Comparison of ENCODE assay signal across 26 cellular contexts in the genomic region with DNA sequence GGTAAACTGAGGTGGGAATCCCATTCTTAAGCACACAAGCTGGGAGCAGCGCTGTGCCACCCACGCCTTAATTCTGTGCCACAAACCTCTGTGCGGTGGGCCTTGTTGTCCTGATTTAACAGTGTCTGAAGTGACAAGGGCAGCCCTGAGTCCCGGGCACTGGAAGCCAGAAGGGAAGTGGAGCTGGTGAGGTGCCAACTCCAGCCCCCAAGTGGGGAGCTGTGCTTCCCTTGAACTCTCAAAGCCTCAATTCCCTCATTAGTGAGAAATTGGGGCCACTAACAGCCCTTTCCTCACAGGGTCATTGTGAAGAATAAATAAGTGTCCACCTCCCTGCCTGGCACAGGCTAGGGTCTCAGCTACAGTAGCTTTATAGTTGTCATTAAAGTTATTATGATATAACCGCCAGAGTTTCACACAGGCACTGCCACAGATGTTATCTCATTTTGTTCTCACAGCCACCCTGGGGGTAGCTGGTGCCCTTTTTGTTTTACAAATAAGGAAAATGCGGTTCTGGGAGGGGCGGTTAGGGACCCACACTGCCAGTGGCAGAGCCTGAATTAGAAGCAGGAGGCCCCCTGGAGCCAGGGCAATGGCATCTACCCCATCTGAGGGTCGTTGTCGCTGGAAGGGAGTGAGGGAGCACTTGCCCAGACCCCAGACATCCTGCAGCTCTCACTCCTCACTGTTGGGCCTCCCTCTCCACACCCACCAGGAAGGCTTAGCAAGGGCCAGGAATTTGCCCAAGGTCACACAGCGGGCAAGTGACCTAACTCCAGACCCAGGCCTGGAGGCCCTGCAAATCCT. TPM values are rescaled to one million over a fixed set of nuclear protein-coding genes. Genes with fewer than 3 reads are reported as not detected.
A peak's percentile ranks its signal among the peaks of the same experiment; 100 is the strongest.
DNase-seq lines count a peak whose midpoint lies in the region; ATAC-seq and TF ChIP-seq lines count a peak whose summit lies in the region.
"Had no signal": no experiment of that assay in that cellular context is flagged by ENCODE, and none has a peak within 500 bp of the region (broad histone marks: within the 10 kb centered on the region; RNA-seq: fewer than 3 reads in every experiment).

No MANE protein-coding gene starts in this region.

- H2BK120ac ChIP-seq in H9 (ENCODE audit: low read depth, low read length, poor library complexity, severe bottlenecking): no peak overlapping the region

- intact Hi-C loops in psoas muscle (cut with DNase I): no loop called here
- intact Hi-C loops in OCI-LY7 (cut with micrococcal nuclease; ENCODE audit: unreplicated experiment): no loop called here

- WGBS in H9 (ENCODE audit: extremely low coverage, insufficient read length, low lambda C conversion rate): no CpG with 5 or more reads among the region's 10 CpGs
- 36 to 43% (median 39%) methylated on average over 9 to 10 of the region's 10 CpGs for WGBS in psoas muscle, 3 donors

- H3K9me3 Mint-ChIP-seq in H9: peaks cover 3 to 5% of the 10 kb centered on the region in 2 experiments; a peak in 2 of 5 replicates
- no peaks in the 10 kb centered on the region for H3K9me3 Mint-ChIP-seq in natural killer cell treated with Interleukin-12 subunit alpha and Interleukin-12 subunit beta and Interleukin-15 and Interleukin-18, amount 100 ng/mL, for 72 hours

- H2AFZ ChIP-seq in DND-41 (ENCODE audit: low read depth, low read length) (no peak overlapping the region), H9 (ENCODE audit: low read length) (no peak overlapping the region), OCI-LY7 (ENCODE audit: low read length) (no peak overlapping the region)

- no peaks in the 10 kb centered on the region for H3K9me2 ChIP-seq in OCI-LY7 (ENCODE audit: insufficient read depth, low read length)

- no peaks in the 10 kb centered on the region for H3K79me1 ChIP-seq in H9 (ENCODE audit: insufficient read depth, low read depth, low read length, poor library complexity, severe bottlenecking)

- no peak overlapping the region for H4K91ac ChIP-seq in H9 (ENCODE audit: insufficient read length, low read depth, low read length)

- H4K20me1 ChIP-seq in DND-41 (ENCODE audit: insufficient read depth, low read length) (peaks cover 61% of the 10 kb centered on the region), H9 (ENCODE audit: control insufficient read depth, insufficient read depth, insufficient read length) (no peaks in the 10 kb centered on the region), OCI-LY7 (ENCODE audit: insufficient read depth, low read length) (no peaks in the 10 kb centered on the region)

- H3K56ac ChIP-seq in H9 (ENCODE audit: insufficient read length, low read depth, low read length): no peak overlapping the region

- H3K27me3 Mint-ChIP-seq in H9 (ENCODE audit: low read depth): peaks cover 98% of the 10 kb centered on the region
- peaks cover 41 to 52% of the 10 kb centered on the region in 2 donors for H3K27me3 Mint-ChIP-seq in natural killer cell treated with Interleukin-12 subunit alpha and Interleukin-12 subunit beta and Interleukin-15 and Interleukin-18, amount 100 ng/mL, for 72 hours

- DNase-seq in DND-41 (peak; percentile 88), H9 (peak; percentile 70), coronary artery (ENCODE audit: low spot score) (peak; percentile 43), left lobe of liver (ENCODE audit: low spot score) (peak; percentile 10), psoas muscle (no peak), OCI-LY7 (ENCODE audit: low spot score) (no peak), NCI-H1417 treated with DMSO at 0.1 percent for 48 hours (lab: John Stamatoyannopoulos, UW) (no peak)
- no peak for DNase-seq in natural killer cell treated with Interleukin-12 subunit alpha and Interleukin-12 subunit beta and Interleukin-15 and Interleukin-18, amount 100 ng/mL, for 72 hours (ENCODE audit: low spot score)
- DNase-seq: activated CD4-positive, alpha-beta T cell treated with anti-CD3 and anti-CD28 coated beads, Interleukin-2, amount 50 U/mL, for 4 hours; activated naive CD4-positive, alpha-beta T cell treated with anti-CD3 and anti-CD28 coated beads, Interleukin-2, amount 50 U/mL, for 16 hours; Calu3; cortex of kidney; KBM-7; mammary epithelial cell; MM.1S; NCI-H187; OCI-M1; stimulated activated CD4-positive, alpha-beta T cell treated with anti-CD3 and anti-CD28 coated beads, Interleukin-1b, Interleukin-23, amount 100 ng/mL, for 48 hours; T-helper 9 cell had no signal

- TF ChIP-seq CTCF in DND-41 (IDR thresholded peaks at IDR 0.05; ENCODE audit: borderline replicate concordance, extremely low read depth, low read length, poor library complexity, severe bottlenecking) (peak; percentile 57), H9 (conservative IDR thresholded peaks at IDR 0.05) (no peak), coronary artery (IDR thresholded peaks at IDR 0.05) (no peak), psoas muscle (IDR thresholded peaks at IDR 0.05) (no peak), OCI-LY7 (conservative IDR thresholded peaks at IDR 0.05; ENCODE audit: low read length) (no peak)

- H3T11ph ChIP-seq in H9 (ENCODE audit: low read length): no peak overlapping the region

- peak overlapping the region in 1 of 2 experiments; percentile 47; a peak in 1 of 5 replicates for H3K4me3 Mint-ChIP-seq in H9
- no peak overlapping the region for H3K4me3 Mint-ChIP-seq in natural killer cell treated with Interleukin-12 subunit alpha and Interleukin-12 subunit beta and Interleukin-15 and Interleukin-18, amount 100 ng/mL, for 72 hours

- no peak overlapping the region for H3K4ac ChIP-seq in H9 (ENCODE audit: low read depth, low read length)

- H3K4me3 ChIP-seq in DND-41 (ENCODE audit: low read depth in 1 of 2, low read length in 2 of 2) (peak overlapping the region; percentile 31 to 66; a peak in 3 of 4 replicates), coronary artery (no peak overlapping the region), psoas muscle (no peak overlapping the region), OCI-LY7 (ENCODE audit: low read depth, low read length, poor library complexity, severe bottlenecking) (no peak overlapping the region)
- H3K4me3 ChIP-seq: gastroesophageal sphincter, thoracic aorta had no signal

- no TSS peak for BruUV-seq in OCI-LY7 (replicated peaks; lab: Mats Ljungman, UMichigan)

- no peak overlapping the region for H2BK5ac ChIP-seq in H9 (ENCODE audit: insufficient read length, low read length)

- H3K23me2 ChIP-seq in H9 (ENCODE audit: insufficient read length, low read depth, low read length, poor library complexity, severe bottlenecking): peaks cover 4% of the 10 kb centered on the region

- H2BK20ac ChIP-seq in H9 (ENCODE audit: low read depth, low read length, poor library complexity, severe bottlenecking): no peak overlapping the region

- peak overlapping the region; percentile 98 for H3K9ac ChIP-seq in DND-41 (ENCODE audit: low read depth, low read length)
- no peak overlapping the region for H3K9ac ChIP-seq in H9 (ENCODE audit: extremely low read depth, insufficient read length, low read length)

- no peak overlapping the region for H3K14ac ChIP-seq in H9 (ENCODE audit: insufficient read depth, low read length)

- H3K4me1 ChIP-seq in DND-41 (ENCODE audit: insufficient read depth, low read length): peaks cover 40% of the 10 kb centered on the region
- H3K4me1 ChIP-seq in H9 (ENCODE audit: insufficient read depth, low read length): no peaks in the 10 kb centered on the region
- peaks cover 20% of the 10 kb centered on the region for H3K4me1 ChIP-seq in psoas muscle
- H3K4me1 ChIP-seq in OCI-LY7 (ENCODE audit: insufficient read depth, low read length, poor library complexity, severe bottlenecking): no peaks in the 10 kb centered on the region

- H3K27ac ChIP-seq in DND-41 (ENCODE audit: low read length) (peak overlapping the region; percentile 96), H9 (ENCODE audit: insufficient read length, low read depth, low read length) (no peak overlapping the region), coronary artery (no peak overlapping the region), psoas muscle (no peak overlapping the region), OCI-LY7 (ENCODE audit: low read depth, low read length, poor library complexity, severe bottlenecking) (no peak overlapping the region)
- H3K27ac ChIP-seq: C4-2B, gastroesophageal sphincter, thoracic aorta had no signal

- peaks cover 10 to 30% of the 10 kb centered on the region in 2 experiments for H3K4me1 Mint-ChIP-seq in H9
- H3K4me1 Mint-ChIP-seq in natural killer cell treated with Interleukin-12 subunit alpha and Interleukin-12 subunit beta and Interleukin-15 and Interleukin-18, amount 100 ng/mL, for 72 hours (ENCODE audit: low read depth in 2 of 2): peaks cover 6 to 19% of the 10 kb centered on the region in 2 donors

- H4K5ac ChIP-seq in H9 (ENCODE audit: insufficient read length, low read depth, low read length): no peak overlapping the region

- peaks cover 2% of the 10 kb centered on the region for H3K9me3 ChIP-seq in DND-41 (ENCODE audit: insufficient read depth, low read length, severe bottlenecking)
- no peaks in the 10 kb centered on the region for H3K9me3 ChIP-seq in H9 (ENCODE audit: control insufficient read depth, low read depth, low read length)
- H3K9me3 ChIP-seq in psoas muscle: no peaks in the 10 kb centered on the region
- no peaks in the 10 kb centered on the region for H3K9me3 ChIP-seq in OCI-LY7 (ENCODE audit: low read length)
- H3K9me3 ChIP-seq: gastroesophageal sphincter, thoracic aorta had no signal

- H4K8ac ChIP-seq in H9 (replicated peaks; ENCODE audit: insufficient read length, low read depth, low read length): no peak overlapping the region

- H3K23ac ChIP-seq in H9 (ENCODE audit: insufficient read length, low read depth, low read length): no peak overlapping the region

- H2AK5ac ChIP-seq in H9 (ENCODE audit: insufficient read length, low read length): no peak overlapping the region

- no peak overlapping the region for H2BK15ac ChIP-seq in H9 (ENCODE audit: low read depth, low read length)

- H3K36me3 ChIP-seq in DND-41 (ENCODE audit: insufficient read depth, low read length) (peaks cover 69% of the 10 kb centered on the region), psoas muscle (ENCODE audit: insufficient read depth in 1 of 2, low read depth in 1 of 2) (no peaks in the 10 kb centered on the region), OCI-LY7 (ENCODE audit: insufficient read depth, low read length) (no peaks in the 10 kb centered on the region)
- H3K36me3 ChIP-seq: gastroesophageal sphincter, thoracic aorta had no signal

- H3K4me2 ChIP-seq in DND-41 (ENCODE audit: insufficient read depth, low read length) (peak overlapping the region; percentile 65), H9 (ENCODE audit: insufficient read depth, insufficient read length, low read length) (no peak overlapping the region), OCI-LY7 (ENCODE audit: low read length) (no peak overlapping the region)

- H3K18ac ChIP-seq in H9 (ENCODE audit: insufficient read length, low read depth, low read length): no peak overlapping the region

- H3K36me3 Mint-ChIP-seq in H9 (ENCODE audit: insufficient read depth in 1 of 3, low read depth in 3 of 3): 0 out of 7 replicates have a peak, but pooled peaks cover 0 to 1% (median 0%) of the 10 kb centered on the region in 3 experiments
- no peaks in the 10 kb centered on the region for H3K36me3 Mint-ChIP-seq in natural killer cell treated with Interleukin-12 subunit alpha and Interleukin-12 subunit beta and Interleukin-15 and Interleukin-18, amount 100 ng/mL, for 72 hours

- POLR2A ChIA-PET in OCI-LY7 (lab: Charles Lee): no interaction called here

- peak; percentile 50 for ATAC-seq in DND-41 (ENCODE audit: insufficient read depth, low read depth)
- no peak for ATAC-seq in left lobe of liver
- ATAC-seq in psoas muscle: no peak
- ATAC-seq in natural killer cell treated with Interleukin-12 subunit alpha and Interleukin-12 subunit beta and Interleukin-15 and Interleukin-18, amount 100 ng/mL, for 72 hours: no peak
- ATAC-seq: gastroesophageal sphincter had no signal

- H3K79me2 ChIP-seq in DND-41 (ENCODE audit: insufficient read depth, low read length) (peaks cover 97% of the 10 kb centered on the region), H9 (ENCODE audit: insufficient read depth, low read length) (no peaks in the 10 kb centered on the region), OCI-LY7 (ENCODE audit: insufficient read depth, low read depth, low read length) (no peaks in the 10 kb centered on the region)

- CTCF ChIA-PET in OCI-LY7 (lab: Charles Lee; ENCODE audit: unreplicated experiment): interaction anchor here (0.5 kb wide), 1 partner anchor 40 kb away, joined by 3 read pairs; no protein-coding TSS in a partner anchor

- H2BK12ac ChIP-seq in H9 (ENCODE audit: insufficient read length, low read depth, low read length): no peak overlapping the region

- H3K27me3 ChIP-seq in DND-41 (ENCODE audit: insufficient read depth, low read length, poor library complexity) (no peaks in the 10 kb centered on the region), H9 (ENCODE audit: insufficient read depth, low read length) (peaks cover 87% of the 10 kb centered on the region), psoas muscle (ENCODE audit: insufficient read depth in 3 of 3, low read length in 2 of 3) (peaks cover 7 to 72% (median 44%) of the 10 kb centered on the region in 3 donors)

- H3K27ac Mint-ChIP-seq in H9: no peak overlapping the region
- no peak overlapping the region for H3K27ac Mint-ChIP-seq in natural killer cell treated with Interleukin-12 subunit alpha and Interleukin-12 subunit beta and Interleukin-15 and Interleukin-18, amount 100 ng/mL, for 72 hours

RNA-seq across cellular contexts. Expression of a gene that starts 2.1 kb away (rescaled TPM):
- total RNA-seq in H9 (2021) (not detected in 2 replicates), left lobe of liver (not detected), psoas muscle (not detected), OCI-LY7 (2022) (not detected in 2 replicates)
- polyA plus RNA-seq in psoas muscle: not detected
- not detected in 2 replicates for total RNA-seq in OCI-LY7 (2014; rRNA removed; shearing (Covaris generic))
- not detected for total RNA-seq in natural killer cell treated with Interleukin-12 subunit alpha and Interleukin-12 subunit beta and Interleukin-15 and Interleukin-18, amount 100 ng/mL, for 72 hours
- total RNA-seq: gastroesophageal sphincter, HT-29, mammary epithelial cell, pulmonary artery endothelial cell, skeletal muscle tissue, thoracic aorta had no signal
- polyA plus RNA-seq: AG04450, mammary epithelial cell had no signal

Comparison
In these comparisons a context has a peak if more than half of its experiments do, and no peak if none do; other contexts are left out.
1. DNase-seq: peak in DND-41 (single experiment), H9 (single experiment), coronary artery (single experiment) and left lobe of liver (single experiment); none in psoas muscle (0 of 2), OCI-LY7 (single experiment), natural killer cell treated with Interleukin-12 subunit alpha and Interleukin-12 subunit beta and Interleukin-15 and Interleukin-18, amount 100 ng/mL, for 72 hours (single experiment) and NCI-H1417 treated with DMSO at 0.1 percent for 48 hours (single experiment).
2. H3K4me3 ChIP-seq: peak in DND-41 (2 of 2); none in coronary artery (single experiment), psoas muscle (single experiment) and OCI-LY7 (single experiment).